8 cellular contexts compared by ENCODE assay signal in the genomic region with DNA sequence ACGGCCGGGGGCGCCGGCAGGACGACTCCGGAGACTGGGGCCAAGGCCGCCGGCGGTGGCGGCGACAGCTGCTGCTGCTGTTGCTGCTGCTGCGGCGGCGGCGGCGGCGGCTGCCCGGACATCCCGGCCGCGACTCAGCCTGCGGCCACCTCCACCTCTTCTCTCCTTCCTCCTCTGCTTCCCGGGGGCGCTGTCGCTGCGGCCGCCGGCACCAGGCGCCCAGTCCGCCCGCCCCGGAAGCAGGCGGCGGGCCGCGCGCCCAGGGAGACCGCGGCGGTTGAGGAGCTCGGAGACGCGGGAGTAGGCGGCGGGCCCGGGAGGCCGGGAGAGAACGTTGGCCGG. TPM values are rescaled to one million over a fixed set of nuclear protein-coding genes. Genes with fewer than 3 reads are reported as not detected.
DNase-seq lines count a peak whose midpoint lies in the region; ATAC-seq, FAIRE-seq and TF ChIP-seq lines count a peak whose summit lies in the region.

No MANE protein-coding gene starts in this region.

- TF ChIP-seq POLR2A in suprapubic skin (IDR thresholded peaks at IDR 0.05) = no peak

- peaks cover 60% of the 10 kb centered on the region for H3K4me1 Mint-ChIP-seq in activated naive CD8-positive, alpha-beta T cell treated with anti-CD3 and anti-CD28 coated beads, Interleukin-2, amount 50 U/mL, for 24 hours

- dilution Hi-C loops in keratinocyte (cut with MboI; ENCODE audit: extremely low pct_ligation_motif_present, low sequenced_read_pairs) = no loop called here

- H3K36me3 ChIP-seq in keratinocyte (ENCODE audit: control insufficient read depth in 2 of 2, extremely low read depth in 1 of 2, insufficient read depth in 2 of 2, low read length in 2 of 2) (no peaks in the 10 kb centered on the region), suprapubic skin (no peaks in the 10 kb centered on the region)

- H3K4me1 ChIP-seq in keratinocyte (ENCODE audit: control insufficient read depth, extremely low read depth, insufficient read depth, low read length) = peaks cover 14% of the 10 kb centered on the region
- peaks cover 37% of the 10 kb centered on the region for H3K4me1 ChIP-seq in suprapubic skin

- peak in 3 of 4 experiments; percentile 54 to 77 (median 56) for DNase-seq in activated CD4-positive, CD25-positive, alpha-beta regulatory T cell (lab: John Stamatoyannopoulos, UW)
- DNase-seq in activated CD4-positive, CD25-positive, alpha-beta regulatory T cell treated with anti-CD3 and anti-CD28 coated beads, Interleukin-2, amount 50 U/mL, for 72 hours = no peak
- peak; percentile 56 for DNase-seq in NCI-H146 treated with DMSO at 0.1 percent for 48 hours (lab: John Stamatoyannopoulos, UW; ENCODE audit: unreplicated experiment)
- no peak for DNase-seq in activated naive CD8-positive, alpha-beta T cell treated with anti-CD3 and anti-CD28 coated beads, Interleukin-2, amount 50 U/mL, for 24 hours
- DNase-seq in keratinocyte (ENCODE audit: low read depth, low spot score) = no peak
- DNase-seq in suprapubic skin (ENCODE audit: low spot score in 2 of 2) = peak in 1 of 2 donors; percentile 76
- no peak for DNase-seq in dedifferentiated amniotic fluid mesenchymal stem cell (ENCODE audit: extremely low spot score)

- peaks cover 46% of the 10 kb centered on the region for H3K79me2 ChIP-seq in keratinocyte (ENCODE audit: control insufficient read depth, insufficient read depth, low read length)

- 0% methylated on average over 6 of the region's 49 CpGs for WGBS in suprapubic skin

- H4K20me1 ChIP-seq in keratinocyte (ENCODE audit: control insufficient read depth, extremely low read depth, insufficient read depth, low read length) = peaks cover 7% of the 10 kb centered on the region

- no peak overlapping the region for H2AFZ ChIP-seq in keratinocyte (ENCODE audit: control insufficient read depth, low read length)

- peaks cover 8% of the 10 kb centered on the region for H3K9me3 Mint-ChIP-seq in activated naive CD8-positive, alpha-beta T cell treated with anti-CD3 and anti-CD28 coated beads, Interleukin-2, amount 50 U/mL, for 24 hours

- TF ChIP-seq CTCF in keratinocyte (optimal IDR thresholded peaks at IDR 0.05 in 1 of 3, IDR thresholded peaks at IDR 0.05 in 1 of 3, conservative IDR thresholded peaks at IDR 0.05 in 1 of 3; ENCODE audit: extremely low read depth in 1 of 3, insufficient read depth in 2 of 3, low read length in 3 of 3) = peak in 1 of 3 experiments; percentile 50
- TF ChIP-seq CTCF in suprapubic skin (IDR thresholded peaks at IDR 0.05) = no peak

- ATAC-seq in HG02610 (IDR thresholded peaks at IDR 0.05; ENCODE audit: unreplicated experiment) = peak; percentile 47
- peak; percentile 48 for ATAC-seq in activated naive CD8-positive, alpha-beta T cell treated with anti-CD3 and anti-CD28 coated beads, Interleukin-2, amount 50 U/mL, for 24 hours

- H3K9me3 ChIP-seq in keratinocyte (ENCODE audit: control insufficient read depth, low read depth, low read length) (no peaks in the 10 kb centered on the region), suprapubic skin (no peaks in the 10 kb centered on the region)

- no peaks in the 10 kb centered on the region for H3K27me3 Mint-ChIP-seq in activated naive CD8-positive, alpha-beta T cell treated with anti-CD3 and anti-CD28 coated beads, Interleukin-2, amount 50 U/mL, for 24 hours

- peaks cover 4% of the 10 kb centered on the region for H3K9me1 ChIP-seq in keratinocyte (ENCODE audit: control insufficient read depth, extremely low read depth, insufficient read depth, low read length)

- H3K9ac ChIP-seq in keratinocyte (ENCODE audit: control insufficient read depth, extremely low read depth, insufficient read depth, low read length) = peak overlapping the region; percentile 84

- no peak for TF ChIP-seq EP300 in suprapubic skin (IDR thresholded peaks at IDR 0.05)

- no peak overlapping the region for H3K27ac Mint-ChIP-seq in activated naive CD8-positive, alpha-beta T cell treated with anti-CD3 and anti-CD28 coated beads, Interleukin-2, amount 50 U/mL, for 24 hours

- H3K4me3 Mint-ChIP-seq in activated naive CD8-positive, alpha-beta T cell treated with anti-CD3 and anti-CD28 coated beads, Interleukin-2, amount 50 U/mL, for 24 hours = peak overlapping the region; percentile 24

- H3K36me3 Mint-ChIP-seq in activated naive CD8-positive, alpha-beta T cell treated with anti-CD3 and anti-CD28 coated beads, Interleukin-2, amount 50 U/mL, for 24 hours (ENCODE audit: low read depth) = peaks cover 8% of the 10 kb centered on the region

- H3K4me3 ChIP-seq in keratinocyte (ENCODE audit: control insufficient read depth in 2 of 3, extremely low read depth in 1 of 3, insufficient read depth in 2 of 3, low read depth in 1 of 3, low read length in 3 of 3) (peak overlapping the region; percentile 49 to 86 (median 66)), suprapubic skin (peak overlapping the region; percentile 89)

- peak overlapping the region; percentile 75 for H3K27ac ChIP-seq in keratinocyte (ENCODE audit: control insufficient read depth, insufficient read depth, low read length)
- peak overlapping the region; percentile 96 for H3K27ac ChIP-seq in suprapubic skin

- H3K4me2 ChIP-seq in keratinocyte (ENCODE audit: control insufficient read depth, extremely low read depth, insufficient read depth, low read depth, low read length) = no peak overlapping the region

- no peak for FAIRE-seq in keratinocyte (lab: Jason Lieb, UNC)

- no peaks in the 10 kb centered on the region for H3K27me3 ChIP-seq in keratinocyte (ENCODE audit: control insufficient read depth, extremely low read depth, insufficient read depth, low read length)
- H3K27me3 ChIP-seq in suprapubic skin = no peaks in the 10 kb centered on the region

RNA-seq across cellular contexts. Expression of gene RANBP9, which starts 0.3 kb away (rescaled TPM):
- polyA plus RNA-seq in keratinocyte = 26.0 to 36.7 TPM (median 36.6 TPM) in 3 replicates
- 31.0 TPM for polyA plus RNA-seq in keratinocyte (2011; ENCODE audit: low read depth)
- polyA plus RNA-seq in keratinocyte (2011; cell fraction: cytosol; rRNA removed) = 30.8 and 57.5 TPM in 2 replicates
- polyA plus RNA-seq in keratinocyte (2011; cell fraction: nucleus; rRNA removed) = 44.2 and 49.2 TPM in 2 replicates
- 28.8 and 46.5 TPM in 2 replicates for polyA plus RNA-seq in keratinocyte (2012; ENCODE audit: low replicate concordance)
- 5.7 to 40.2 TPM (median 16.2 TPM) in 3 replicates for polyA minus RNA-seq in keratinocyte
- 21.1 TPM for polyA minus RNA-seq in keratinocyte (2011; cell fraction: cytosol; rRNA and poly(A)+ RNA removed)
- 11.3 and 28.2 TPM in 2 replicates for polyA minus RNA-seq in keratinocyte (2011; cell fraction: nucleus; rRNA and poly(A)+ RNA removed)
- total RNA-seq in suprapubic skin = 10 to 100 TPM; 35.8 to 64.7 (median 50.4) TPM

Comparison
In these comparisons a context has a peak if more than half of its experiments do, and no peak if none do; other contexts are left out.
1. DNase-seq: peak in activated CD4-positive, CD25-positive, alpha-beta regulatory T cell (3 of 4) and NCI-H146 treated with DMSO at 0.1 percent for 48 hours (single experiment); none in activated CD4-positive, CD25-positive, alpha-beta regulatory T cell treated with anti-CD3 and anti-CD28 coated beads, Interleukin-2, amount 50 U/mL, for 72 hours (single experiment), activated naive CD8-positive, alpha-beta T cell treated with anti-CD3 and anti-CD28 coated beads, Interleukin-2, amount 50 U/mL, for 24 hours (single experiment), keratinocyte (single experiment) and dedifferentiated amniotic fluid mesenchymal stem cell (single experiment).